Comparison of ENCODE assay signal across 1 cellular context in the genomic region with DNA sequence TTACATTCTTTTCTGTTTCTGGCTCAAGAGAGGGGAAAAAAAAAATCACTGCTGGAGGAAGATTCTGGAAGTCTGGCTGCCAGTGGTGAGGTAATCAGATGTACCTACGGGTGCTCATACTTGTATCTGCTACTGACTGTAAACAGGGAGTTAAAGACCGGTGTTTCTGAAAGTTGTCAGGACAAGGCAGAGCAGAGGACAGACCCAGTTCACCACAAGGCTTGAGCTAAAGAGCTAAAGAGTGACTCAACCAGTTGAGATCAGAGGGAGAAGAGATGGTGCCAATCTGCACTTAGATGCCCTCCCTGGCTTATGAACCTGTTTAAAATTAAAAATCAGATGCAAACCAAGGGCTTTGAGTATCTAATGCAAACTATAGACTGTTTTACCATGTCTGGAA.
TF ChIP-seq lines count a peak whose summit lies in the region.

No MANE protein-coding gene starts in this region.

TF ChIP-seq in HepG2, 621 proteins besides CTCF, POLR2A, EP300 and RAD21:
- TF ChIP-seq MBD4 (IDR thresholded peaks at IDR 0.05; ENCODE audit: borderline replicate concordance, low read length) (no peak), ZNF747 (CRISPR knock-in tag; IDR thresholded peaks at IDR 0.05; ENCODE audit: borderline replicate concordance) (no peak), ZKSCAN1 (IDR thresholded peaks at IDR 0.05; ENCODE audit: low read length) (no peak), GATAD2A (CRISPR knock-in tag; IDR thresholded peaks at IDR 0.05) (no peak), SRSF9 (IDR thresholded peaks at IDR 0.05; ENCODE audit: borderline replicate concordance, insufficient read depth, low read depth, low read length, poor library complexity, severe bottlenecking) (no peak), E2F5 (CRISPR knock-in tag; conservative IDR thresholded peaks at IDR 0.05) (no peak), NR2C2 (CRISPR knock-in tag; IDR thresholded peaks at IDR 0.05; ENCODE audit: borderline replicate concordance) (no peak), ARHGAP35 (CRISPR knock-in tag; IDR thresholded peaks at IDR 0.05; ENCODE audit: borderline replicate concordance) (no peak), HNRNPH1 (optimal IDR thresholded peaks at IDR 0.05; ENCODE audit: low read depth, low read length) (no peak), ZNF232 (CRISPR knock-in tag; IDR thresholded peaks at IDR 0.05; ENCODE audit: borderline replicate concordance) (no peak), ZNF205 (CRISPR knock-in tag; IDR thresholded peaks at IDR 0.05) (no peak), ZNF567 (CRISPR knock-in tag; IDR thresholded peaks at IDR 0.05; ENCODE audit: borderline replicate concordance) (no peak)
- TF ChIP-seq, protein P1, sequence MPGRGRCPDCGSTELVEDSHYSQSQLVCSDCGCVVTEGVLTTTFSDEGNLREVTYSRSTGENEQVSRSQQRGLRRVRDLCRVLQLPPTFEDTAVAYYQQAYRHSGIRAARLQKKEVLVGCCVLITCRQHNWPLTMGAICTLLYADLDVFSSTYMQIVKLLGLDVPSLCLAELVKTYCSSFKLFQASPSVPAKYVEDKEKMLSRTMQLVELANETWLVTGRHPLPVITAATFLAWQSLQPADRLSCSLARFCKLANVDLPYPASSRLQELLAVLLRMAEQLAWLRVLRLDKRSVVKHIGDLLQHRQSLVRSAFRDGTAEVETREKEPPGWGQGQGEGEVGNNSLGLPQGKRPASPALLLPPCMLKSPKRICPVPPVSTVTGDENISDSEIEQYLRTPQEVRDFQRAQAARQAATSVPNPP (CRISPR knock-in tag; IDR thresholded peaks at IDR 0.05) = no peak
- TF ChIP-seq, protein P2, sequence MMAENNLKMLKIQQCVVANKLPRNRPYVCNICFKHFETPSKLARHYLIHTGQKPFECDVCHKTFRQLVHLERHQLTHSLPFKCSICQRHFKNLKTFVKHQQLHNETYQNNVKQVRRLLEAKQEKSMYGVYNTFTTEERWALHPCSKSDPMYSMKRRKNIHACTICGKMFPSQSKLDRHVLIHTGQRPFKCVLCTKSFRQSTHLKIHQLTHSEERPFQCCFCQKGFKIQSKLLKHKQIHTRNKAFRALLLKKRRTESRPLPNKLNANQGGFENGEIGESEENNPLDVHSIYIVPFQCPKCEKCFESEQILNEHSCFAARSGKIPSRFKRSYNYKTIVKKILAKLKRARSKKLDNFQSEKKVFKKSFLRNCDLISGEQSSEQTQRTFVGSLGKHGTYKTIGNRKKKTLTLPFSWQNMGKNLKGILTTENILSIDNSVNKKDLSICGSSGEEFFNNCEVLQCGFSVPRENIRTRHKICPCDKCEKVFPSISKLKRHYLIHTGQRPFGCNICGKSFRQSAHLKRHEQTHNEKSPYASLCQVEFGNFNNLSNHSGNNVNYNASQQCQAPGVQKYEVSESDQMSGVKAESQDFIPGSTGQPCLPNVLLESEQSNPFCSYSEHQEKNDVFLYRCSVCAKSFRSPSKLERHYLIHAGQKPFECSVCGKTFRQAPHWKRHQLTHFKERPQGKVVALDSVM (CRISPR knock-in tag; IDR thresholded peaks at IDR 0.05) = no peak
- TF ChIP-seq, protein P3, sequence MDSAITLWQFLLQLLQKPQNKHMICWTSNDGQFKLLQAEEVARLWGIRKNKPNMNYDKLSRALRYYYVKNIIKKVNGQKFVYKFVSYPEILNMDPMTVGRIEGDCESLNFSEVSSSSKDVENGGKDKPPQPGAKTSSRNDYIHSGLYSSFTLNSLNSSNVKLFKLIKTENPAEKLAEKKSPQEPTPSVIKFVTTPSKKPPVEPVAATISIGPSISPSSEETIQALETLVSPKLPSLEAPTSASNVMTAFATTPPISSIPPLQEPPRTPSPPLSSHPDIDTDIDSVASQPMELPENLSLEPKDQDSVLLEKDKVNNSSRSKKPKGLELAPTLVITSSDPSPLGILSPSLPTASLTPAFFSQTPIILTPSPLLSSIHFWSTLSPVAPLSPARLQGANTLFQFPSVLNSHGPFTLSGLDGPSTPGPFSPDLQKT (CRISPR knock-in tag; IDR thresholded peaks at IDR 0.05; ENCODE audit: borderline replicate concordance) = no peak
